17 cellular contexts compared by ENCODE assay signal in genomic region chr14:94867931-94868597, GRCh38.
DNase-seq lines count a peak whose midpoint lies in the region; ATAC-seq, FAIRE-seq and TF ChIP-seq lines count a peak whose summit lies in the region.
"Had no signal": no experiment of that assay in that cellular context is flagged by ENCODE, and none has a peak within 500 bp of the region (broad histone marks: within the 10 kb centered on the region; RNA-seq: fewer than 3 reads in every experiment).

No MANE protein-coding gene starts in this region.

- intact Hi-C loops in pancreas (cut with DNase I), result no loop called here

- H3K27me3 ChIP-seq in pancreas, result no peaks in the 10 kb centered on the region
- H3K27me3 ChIP-seq: thyroid gland had no signal

- no peak overlapping the region for H3K27ac ChIP-seq in pancreas
- H3K27ac ChIP-seq: colonic mucosa, thyroid gland had no signal

- DNase-seq in COLO829 (ENCODE audit: low spot score), result peak; percentile 41
- peak; percentile 14 for DNase-seq in RPMI7951 (ENCODE audit: low read depth)
- peak; percentile 52 for DNase-seq in fibroblast of mammary gland (ENCODE audit: low read depth)
- peak in 2 of 6 donors; percentile 39 for DNase-seq in pancreas
- no peak for DNase-seq in glomerular visceral epithelial cell (ENCODE audit: extremely low spot score)
- no peak for DNase-seq in stimulated activated CD4-positive, alpha-beta T cell treated with anti-CD3 and anti-CD28 coated beads, Interleukin-2, amount 100 ng/mL, for 24 hours
- DNase-seq: activated CD4-positive, alpha-beta T cell treated with anti-CD3 and anti-CD28 coated beads, Interleukin-2, amount 10 ng/mL, durations not matched to agents 7 days and 5 days; activated T-cell treated with anti-CD3 and anti-CD28 coated beads, Interleukin-2, amount 50 U/mL, for 24 hours; colonic mucosa; erythroblast; NCI-H1092; SHP77; T-helper 9 cell; thyroid gland had no signal

- TF ChIP-seq CTCF in fibroblast of mammary gland (conservative IDR thresholded peaks at IDR 0.05; ENCODE audit: control insufficient read depth, insufficient read depth, low read depth, low read length), result no peak
- TF ChIP-seq CTCF in pancreas (IDR thresholded peaks at IDR 0.05), result no peak

- WGBS in pancreas, 2 donors, result 57 to 59% methylated on average over 17 of the region's 17 CpGs

- no peaks in the 10 kb centered on the region for H3K36me3 ChIP-seq in pancreas
- H3K36me3 ChIP-seq: colonic mucosa, thyroid gland had no signal

- no peaks in the 10 kb centered on the region for H3K4me1 ChIP-seq in pancreas
- H3K4me1 ChIP-seq: colonic mucosa, thyroid gland had no signal

- no peaks in the 10 kb centered on the region for H3K9me3 ChIP-seq in pancreas
- H3K9me3 ChIP-seq: colonic mucosa, thyroid gland had no signal

- H3K4me3 ChIP-seq in fibroblast of mammary gland (ENCODE audit: control insufficient read depth, low read depth, low read length) (no peak overlapping the region), pancreas (no peak overlapping the region)
- H3K4me3 ChIP-seq: colonic mucosa, thyroid gland had no signal

- FAIRE-seq in pancreas (lab: Jason Lieb, UNC), result no peak

- peak in 3 of 4 donors; percentile 67 to 89 (median 79) for ATAC-seq in pancreas
- no peak for ATAC-seq in HG03460 (IDR thresholded peaks at IDR 0.05; ENCODE audit: unreplicated experiment)
- no peak for ATAC-seq in GM19463 (IDR thresholded peaks at IDR 0.05; ENCODE audit: unreplicated experiment)
- ATAC-seq: left lobe of liver had no signal

Comparison
In these comparisons a context has a peak if more than half of its experiments do, and no peak if none do; other contexts are left out.
1. DNase-seq: peak in COLO829 (single experiment), RPMI7951 (single experiment) and fibroblast of mammary gland (single experiment); none in glomerular visceral epithelial cell (single experiment) and stimulated activated CD4-positive, alpha-beta T cell treated with anti-CD3 and anti-CD28 coated beads, Interleukin-2, amount 100 ng/mL, for 24 hours (0 of 2).
2. ATAC-seq: peak in pancreas (3 of 4); none in HG03460 (single experiment) and GM19463 (single experiment).